20 cellular contexts compared by ENCODE assay signal in the genomic region with DNA sequence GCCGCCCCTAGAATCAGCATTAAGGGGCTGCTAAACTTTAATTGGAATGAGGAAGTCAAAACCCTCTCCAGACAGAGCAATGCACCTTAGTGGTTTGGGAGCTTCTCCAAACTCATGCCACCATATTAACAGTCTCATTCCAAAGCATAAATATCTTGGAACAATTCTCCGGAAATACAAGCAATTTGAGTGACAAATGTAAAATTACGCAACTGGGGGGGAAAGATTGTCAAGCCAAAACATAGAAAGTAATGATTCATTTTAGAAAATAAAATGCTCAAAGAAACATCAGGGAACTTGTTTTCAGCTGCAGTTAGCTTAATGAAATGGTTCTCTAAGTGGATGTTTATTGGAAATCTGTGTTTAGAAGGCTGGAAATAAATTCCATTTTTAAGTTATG.
"Had no signal": no experiment of that assay in that cellular context is flagged by ENCODE, and none has a peak within 500 bp of the region (broad histone marks: within the 10 kb centered on the region; RNA-seq: fewer than 3 reads in every experiment).

No MANE protein-coding gene starts in this region.

- H3K4me3 ChIP-seq: gastroesophageal sphincter, skin epidermis, vagina had no signal

- H3K36me3 ChIP-seq: gastroesophageal sphincter, neutrophil, vagina had no signal

- H3K27me3 ChIP-seq: gastroesophageal sphincter, neutrophil, vagina had no signal

- DNase-seq: activated CD4-positive, alpha-beta memory T cell treated with anti-CD3 and anti-CD28 coated beads for 36 hours; activated CD4-positive, alpha-beta T cell treated with anti-CD3 and anti-CD28 coated beads for 48 hours; activated naive CD4-positive, alpha-beta T cell treated with anti-CD3 and anti-CD28 coated beads for 36 hours; activated naive CD8-positive, alpha-beta T cell treated with anti-CD3 and anti-CD28 coated beads, Interleukin-2, amount 10 ng/mL, durations not matched to agents 7 days and 5 days; activated T-cell treated with anti-CD3 and anti-CD28 coated beads, Interleukin-2, amount 50 U/mL, for 48 hours; caudate nucleus; effector memory CD4-positive, alpha-beta T cell; head of caudate nucleus; islet precursor cell; left cardiac atrium; midbrain; right cardiac atrium; stimulated activated CD4-positive, alpha-beta T cell treated with anti-CD3 and anti-CD28 coated beads, Interleukin-2, amount 100 ng/mL, for 24 hours; stimulated activated naive CD8-positive, alpha-beta T cell treated with anti-CD3 and anti-CD28 coated beads, Interleukin-15, amount 100 ng/mL, for 72 hours; T-helper 2 cell had no signal

- H3K4me1 ChIP-seq: gastroesophageal sphincter, vagina had no signal

- H3K27ac ChIP-seq: gastroesophageal sphincter, neutrophil, parathyroid adenoma, skin epidermis, vagina had no signal

- H3K9me3 ChIP-seq: gastroesophageal sphincter, neutrophil, vagina had no signal

- H3K9ac ChIP-seq: parathyroid adenoma had no signal
